1 cellular context compared by ENCODE assay signal in genomic region chr22:35914665-35915476, GRCh38.
A peak's percentile ranks its signal among the peaks of the same experiment; 100 is the strongest.
TF ChIP-seq lines count a peak whose summit lies in the region.

No MANE protein-coding gene starts in this region.

TF ChIP-seq in K562, 482 proteins besides CTCF, POLR2A, EP300 and RAD21 (continued from another document):
- no peak for TF ChIP-seq STAT5A (IDR thresholded peaks at IDR 0.05; ENCODE audit: borderline replicate concordance, low read length)
- TF ChIP-seq RBM34 (IDR thresholded peaks at IDR 0.05; ENCODE audit: borderline replicate concordance, insufficient read depth, low read length), result no peak
- TF ChIP-seq FOS (IDR thresholded peaks at IDR 0.05; ENCODE audit: extremely low read depth, insufficient read length), result peak; percentile 41
